11 cellular contexts compared by ENCODE assay signal in the genomic region with DNA sequence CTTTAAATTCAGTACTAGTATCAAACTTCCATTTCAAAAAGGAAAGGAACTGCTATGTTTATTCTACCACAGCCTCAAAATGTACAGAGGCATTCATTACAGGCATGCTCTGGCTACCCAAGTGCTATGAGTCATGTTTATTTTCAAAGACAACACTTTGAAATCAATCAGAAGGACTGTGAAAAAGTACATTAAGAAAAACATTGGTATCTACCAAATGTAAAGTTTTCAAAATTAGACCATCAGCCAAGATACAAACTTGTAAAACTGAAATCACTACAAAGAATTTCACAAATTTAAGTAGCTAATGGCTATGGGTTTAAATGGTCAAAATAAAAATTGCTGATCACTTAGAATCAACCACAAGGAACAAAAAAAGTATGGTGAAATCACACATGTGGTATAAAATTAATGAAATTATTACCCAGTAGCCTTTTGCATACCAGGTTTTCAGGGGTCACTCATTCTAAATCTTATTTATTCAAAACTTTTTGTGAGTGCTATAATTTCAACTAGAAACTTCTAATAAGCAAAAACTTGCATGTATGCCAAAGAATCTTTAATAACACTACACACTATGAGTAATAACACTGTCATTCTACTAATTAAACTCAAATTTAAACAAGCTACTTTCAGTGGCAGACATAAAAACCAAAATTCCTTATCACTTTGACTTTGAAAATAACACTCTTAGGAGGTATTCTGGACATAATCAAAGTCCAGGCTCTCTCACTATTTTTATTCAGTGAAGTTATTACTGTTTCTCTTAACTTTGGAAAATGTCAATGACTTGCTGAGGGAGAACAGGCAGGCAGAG. TPM values are rescaled to one million over a fixed set of nuclear protein-coding genes. Genes with fewer than 3 reads are reported as not detected.
A peak's percentile ranks its signal among the peaks of the same experiment; 100 is the strongest.
DNase-seq lines count a peak whose midpoint lies in the region; ATAC-seq and TF ChIP-seq lines count a peak whose summit lies in the region.
"Had no signal": no experiment of that assay in that cellular context is flagged by ENCODE, and none has a peak within 500 bp of the region (broad histone marks: within the 10 kb centered on the region; RNA-seq: fewer than 3 reads in every experiment).

No MANE protein-coding gene starts in this region.

- H3K27ac ChIP-seq in heart left ventricle (peak overlapping the region in 11 of 12 donors; percentile 21 to 71 (median 43)), stomach (peak overlapping the region in 4 of 5 donors; percentile 0 to 66 (median 36)), trophoblast cell (ENCODE audit: low read depth, low read length) (no peak overlapping the region)

- no peak for TF ChIP-seq EP300 in stomach (IDR thresholded peaks at IDR 0.05)

- TF ChIP-seq POLR2A in heart left ventricle (IDR thresholded peaks at IDR 0.05) (no peak), stomach (IDR thresholded peaks at IDR 0.05) (no peak)

- peak overlapping the region; percentile 45 for H3K4me3 ChIP-seq in adipocyte (ENCODE audit: low read length)
- H3K4me3 ChIP-seq in heart left ventricle = peak overlapping the region in 1 of 12 donors; percentile 12
- H3K4me3 ChIP-seq in stomach = no peak overlapping the region
- no peak overlapping the region for H3K4me3 ChIP-seq in trophoblast cell (ENCODE audit: low read depth, low read length)
- H3K4me3 ChIP-seq: lung had no signal

- H3K4me1 ChIP-seq in adipocyte (ENCODE audit: control insufficient read depth, insufficient read depth, low read length) (peaks cover 21% of the 10 kb centered on the region), heart left ventricle (peaks cover 0 to 61% (median 28%) of the 10 kb centered on the region in 12 donors), stomach (peaks cover 34 to 84% (median 58%) of the 10 kb centered on the region in 4 donors), trophoblast cell (ENCODE audit: control insufficient read depth in 1 of 2, insufficient read depth in 2 of 2, low read length in 2 of 2) (peaks cover 0 to 4% of the 10 kb centered on the region in 2 experiments)

- no peaks in the 10 kb centered on the region for H3K36me3 ChIP-seq in adipocyte (ENCODE audit: control insufficient read depth, insufficient read depth, low read length, severe bottlenecking)
- peaks cover 0 to 6% (median 0%) of the 10 kb centered on the region in 9 donors for H3K36me3 ChIP-seq in heart left ventricle
- no peaks in the 10 kb centered on the region for H3K36me3 ChIP-seq in stomach
- peaks cover 2 to 3% of the 10 kb centered on the region in 2 experiments for H3K36me3 ChIP-seq in trophoblast cell (ENCODE audit: control insufficient read depth in 1 of 2, insufficient read depth in 2 of 2, low read length in 2 of 2)

- no peak overlapping the region for H3K14ac ChIP-seq in trophoblast cell (ENCODE audit: low read length)

- no peak overlapping the region for H4K91ac ChIP-seq in trophoblast cell (ENCODE audit: low read depth, low read length)

- H4K12ac ChIP-seq in trophoblast cell (ENCODE audit: low read depth, low read length) = no peak overlapping the region

- H2AK5ac ChIP-seq in trophoblast cell (ENCODE audit: low read length) = no peak overlapping the region

- intact Hi-C loops in heart left ventricle (cut with DNase I) = loop anchor here in 1 of 10 donors (5.0 kb wide), 1 partner anchor 49 kb away; the partner anchor contains the start of gene ENAH
- intact Hi-C loops in stomach (cut with DNase I; ENCODE audit: low total_unique reads) = no loop called here

- no peak overlapping the region for H2AFZ ChIP-seq in trophoblast cell (ENCODE audit: insufficient read depth, low read length, poor library complexity)

- H3K27me3 ChIP-seq in adipocyte (replicated peaks; ENCODE audit: control insufficient read depth, insufficient read depth, low read length) (no peaks in the 10 kb centered on the region), heart left ventricle (no peaks in the 10 kb centered on the region), stomach (no peaks in the 10 kb centered on the region), trophoblast cell (ENCODE audit: insufficient read depth, low read length) (no peaks in the 10 kb centered on the region)

- H2BK12ac ChIP-seq in trophoblast cell (ENCODE audit: low read length) = no peak overlapping the region

- H3K79me2 ChIP-seq in trophoblast cell (ENCODE audit: control insufficient read depth, insufficient read depth, low read length, poor library complexity) = peaks cover 8% of the 10 kb centered on the region

- H3K9me3 ChIP-seq in adipocyte (ENCODE audit: control insufficient read depth, low read length) (no peaks in the 10 kb centered on the region), heart left ventricle (no peaks in the 10 kb centered on the region), stomach (no peaks in the 10 kb centered on the region), trophoblast cell (ENCODE audit: insufficient read depth, low read depth, low read length) (peaks cover 2% of the 10 kb centered on the region)

- no peak overlapping the region for H3K9ac ChIP-seq in adipocyte (ENCODE audit: low read length)
- no peak overlapping the region for H3K9ac ChIP-seq in trophoblast cell (ENCODE audit: low read length)

- no peak overlapping the region for H3K23ac ChIP-seq in trophoblast cell (ENCODE audit: low read length)

- ATAC-seq in heart left ventricle (peak in 3 of 4 donors; percentile 50 to 60 (median 57)), HG03439 (IDR thresholded peaks at IDR 0.05; ENCODE audit: unreplicated experiment) (no peak), GM21515 (IDR thresholded peaks at IDR 0.05; ENCODE audit: unreplicated experiment) (no peak)

- H2BK120ac ChIP-seq in trophoblast cell (ENCODE audit: insufficient read depth, low read length, poor library complexity) = no peak overlapping the region

- H3K4ac ChIP-seq in trophoblast cell (ENCODE audit: low read depth, low read length) = no peak overlapping the region

- DNase-seq in HT-29 (ENCODE audit: low spot score) (peak; percentile 43), adipocyte (ENCODE audit: low read depth) (peak; percentile 71), heart left ventricle (no peak), stomach (no peak), trophoblast cell (no peak)
- DNase-seq: activated CD4-positive, alpha-beta T cell treated with anti-CD3 and anti-CD28 coated beads, Interleukin-2, amount 10 ng/mL, durations not matched to agents 7 days and 5 days; GOT3; stimulated activated CD4-positive, alpha-beta T cell treated with anti-CD3 and anti-CD28 coated beads, Interleukin-4, amount 100 ng/mL, for 4 hours had no signal

- H3K79me1 ChIP-seq in trophoblast cell (ENCODE audit: low read length) = no peaks in the 10 kb centered on the region

- H3K4me2 ChIP-seq in trophoblast cell (ENCODE audit: low read length) = no peak overlapping the region

- TF ChIP-seq CTCF in heart left ventricle (IDR thresholded peaks at IDR 0.05) (no peak), stomach (IDR thresholded peaks at IDR 0.05) (no peak)

- H3K18ac ChIP-seq in trophoblast cell (ENCODE audit: low read length) = no peak overlapping the region

- H4K8ac ChIP-seq in trophoblast cell (ENCODE audit: low read depth, low read length) = no peak overlapping the region

- H2BK5ac ChIP-seq in trophoblast cell (ENCODE audit: low read depth, low read length, poor library complexity) = no peak overlapping the region

RNA-seq across cellular contexts. Expression of gene ENAH, which starts 49.2 kb away (rescaled TPM):
- 19.4 and 21.0 TPM in 2 replicates for total RNA-seq in HT-29 (2014; rRNA removed; shearing (Covaris generic))
- total RNA-seq in heart left ventricle (100 to 1,000 TPM in 4 of 9 donors, 10 to 100 TPM in 5; 54.3 to 183 (median 97.6) TPM), stomach (100 to 1,000 TPM in 4 of 5 donors, 10 to 100 TPM in 1; 70.1 to 186 (median 154) TPM)
- polyA plus RNA-seq in heart left ventricle (10 to 100 TPM; 17.0 to 41.5 TPM), stomach (10 to 100 TPM in 2 of 3 donors, 1 to 10 TPM in 1; 8.5 to 40.9 (median 38.5) TPM)
- polyA plus RNA-seq in trophoblast cell (2013) = 106 and 111 TPM in 2 replicates
- total RNA-seq: activated CD4-positive, alpha-beta T cell treated with anti-CD3 and anti-CD28 coated beads, Interleukin-2, amount 10 ng/mL, durations not matched to agents 7 days and 5 days had no signal

Comparison
In these comparisons a context has a peak if more than half of its experiments do, and no peak if none do; other contexts are left out.
1. DNase-seq: peak in HT-29 (single experiment) and adipocyte (single experiment); none in heart left ventricle (0 of 5), stomach (single experiment) and trophoblast cell (0 of 2).
2. ATAC-seq: peak in heart left ventricle (3 of 4); none in HG03439 (single experiment) and GM21515 (single experiment).